Comparison of ENCODE assay signal across 23 cellular contexts in the genomic region with DNA sequence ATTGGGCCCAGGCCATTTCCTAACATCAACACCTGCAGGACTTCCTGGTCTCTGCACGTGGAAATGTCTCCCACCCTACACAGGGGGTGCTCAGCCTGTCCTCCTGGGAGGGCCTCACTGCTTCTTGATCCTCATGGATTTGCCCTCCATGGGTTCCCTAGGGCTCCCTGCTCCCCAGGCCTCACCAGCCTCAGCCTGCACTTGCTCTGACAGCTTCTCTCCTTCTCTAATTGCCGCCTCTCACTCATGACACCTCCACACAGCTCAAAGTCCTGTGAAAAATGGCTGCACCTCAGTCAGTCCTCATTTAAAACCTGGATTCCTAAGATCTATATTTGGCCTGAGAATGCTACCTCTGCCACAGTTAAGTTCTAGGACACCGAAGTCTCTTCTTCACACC.
"Had no signal": no experiment of that assay in that cellular context is flagged by ENCODE, and none has a peak within 500 bp of the region (broad histone marks: within the 10 kb centered on the region; RNA-seq: fewer than 3 reads in every experiment).

No MANE protein-coding gene starts in this region.

- ATAC-seq: K562 had no signal

- H3K9me3 ChIP-seq: SJSA1 had no signal

- H3K27ac Mint-ChIP-seq: IgD-negative memory B cell had no signal

- H3K9ac ChIP-seq: KMS-11 had no signal

- H3K4me3 ChIP-seq: K562, SJSA1, SK-N-MC had no signal

- H3K4me1 ChIP-seq: SJSA1 had no signal

- H3K4me2 ChIP-seq: KMS-11 had no signal

- H3K36me3 ChIP-seq: SJSA1 had no signal

- FAIRE-seq: RCC 7860 had no signal

- DNase-seq: Kasumi-1, MM.1S, NCI-H1092 treated with DMSO at 0.1 percent for 48 hours, NCI-H1436, NCI-H187, NCI-H2029, NCI-H2081 treated with DMSO at 0.1 percent for 48 hours, NCI-H2171, NCI-H226, NCI-H446, NCI-H510A, NCI-H524 treated with DMSO at 0.1 percent for 48 hours, NCI-H69, NCI-H774, Right ventricle myocardium superior, RPMI8226, SIG-M5 had no signal

- H3K27me3 ChIP-seq: SJSA1 had no signal

- H3K27ac ChIP-seq: KMS-11, SJSA1, SK-N-MC had no signal
